8 cellular contexts compared by ENCODE assay signal in genomic region chr17:72719582-72720493, GRCh38.
DNase-seq lines count a peak whose midpoint lies in the region; ATAC-seq and TF ChIP-seq lines count a peak whose summit lies in the region.

No MANE protein-coding gene starts in this region.

- intact Hi-C loops in activated CD4-positive, alpha-beta T cell treated with anti-CD3 and anti-CD28 coated beads, Interleukin-2, amount 10 ng/mL, durations not matched to agents 24 days and 14 days (cut with micrococcal nuclease): loop anchor here (1.0 kb wide), 1 partner anchor 10 kb away; no protein-coding TSS in a partner anchor
- intact Hi-C loops in testis (cut with DNase I; ENCODE audit: low total_unique reads): no loop called here

- H3K27ac Mint-ChIP-seq in activated CD4-positive, alpha-beta T cell treated with anti-CD3 and anti-CD28 coated beads, Interleukin-2, amount 10 ng/mL, durations not matched to agents 24 days and 14 days: peak overlapping the region; percentile 88
- peak overlapping the region; percentile 89 for H3K27ac Mint-ChIP-seq in stimulated activated effector memory CD8-positive, alpha-beta T cell treated with anti-CD3 and anti-CD28 coated beads, Interleukin-12 subunit alpha, Interleukin-12 subunit beta, amount 100 ng/mL, for 72 hours

- H3K9me3 Mint-ChIP-seq in activated CD4-positive, alpha-beta T cell treated with anti-CD3 and anti-CD28 coated beads, Interleukin-2, amount 10 ng/mL, durations not matched to agents 24 days and 14 days: no peaks in the 10 kb centered on the region
- H3K9me3 Mint-ChIP-seq in stimulated activated effector memory CD8-positive, alpha-beta T cell treated with anti-CD3 and anti-CD28 coated beads, Interleukin-12 subunit alpha, Interleukin-12 subunit beta, amount 100 ng/mL, for 72 hours: no peaks in the 10 kb centered on the region

- H3K9me3 ChIP-seq in BE2C (no peaks in the 10 kb centered on the region), testis (no peaks in the 10 kb centered on the region)

- H3K27me3 ChIP-seq in BE2C (no peaks in the 10 kb centered on the region), testis (no peaks in the 10 kb centered on the region)

- WGBS in testis, 2 donors: 72 to 79% methylated on average over 21 to 24 of the region's 25 CpGs

- no peak overlapping the region for H3K27ac ChIP-seq in testis

- no peak for TF ChIP-seq POLR2A in testis (IDR thresholded peaks at IDR 0.05)

- peaks cover 45% of the 10 kb centered on the region for H3K4me1 Mint-ChIP-seq in activated CD4-positive, alpha-beta T cell treated with anti-CD3 and anti-CD28 coated beads, Interleukin-2, amount 10 ng/mL, durations not matched to agents 24 days and 14 days
- peaks cover 16% of the 10 kb centered on the region for H3K4me1 Mint-ChIP-seq in stimulated activated effector memory CD8-positive, alpha-beta T cell treated with anti-CD3 and anti-CD28 coated beads, Interleukin-12 subunit alpha, Interleukin-12 subunit beta, amount 100 ng/mL, for 72 hours

- H3K4me3 ChIP-seq in fibroblast of villous mesenchyme (ENCODE audit: low read depth, low read length) (no peak overlapping the region), BE2C (ENCODE audit: low read depth, low read length) (no peak overlapping the region), testis (no peak overlapping the region)

- H3K36me3 Mint-ChIP-seq in activated CD4-positive, alpha-beta T cell treated with anti-CD3 and anti-CD28 coated beads, Interleukin-2, amount 10 ng/mL, durations not matched to agents 24 days and 14 days (ENCODE audit: low read depth): peaks cover 8% of the 10 kb centered on the region
- peaks cover 12% of the 10 kb centered on the region for H3K36me3 Mint-ChIP-seq in stimulated activated effector memory CD8-positive, alpha-beta T cell treated with anti-CD3 and anti-CD28 coated beads, Interleukin-12 subunit alpha, Interleukin-12 subunit beta, amount 100 ng/mL, for 72 hours

- peak; percentile 53 for ATAC-seq in HG03342 (IDR thresholded peaks at IDR 0.05; ENCODE audit: unreplicated experiment)
- ATAC-seq in stimulated activated effector memory CD8-positive, alpha-beta T cell treated with anti-CD3 and anti-CD28 coated beads, Interleukin-12 subunit alpha, Interleukin-12 subunit beta, amount 100 ng/mL, for 72 hours: peak; percentile 89

- TF ChIP-seq CTCF in fibroblast of villous mesenchyme (IDR thresholded peaks at IDR 0.05; ENCODE audit: insufficient read depth, low read depth, low read length) (no peak), BE2C (IDR thresholded peaks at IDR 0.05; ENCODE audit: low read depth, low read length) (no peak), testis (IDR thresholded peaks at IDR 0.05) (no peak)

- peak; percentile 90 for DNase-seq in activated CD4-positive, alpha-beta T cell treated with anti-CD3 and anti-CD28 coated beads, Interleukin-2, amount 10 ng/mL, durations not matched to agents 24 days and 14 days
- DNase-seq in fibroblast of villous mesenchyme (ENCODE audit: low read depth) (peak; percentile 24), BE2C (no peak), DMS153 treated with DMSO at 0.1 percent for 48 hours (lab: John Stamatoyannopoulos, UW; ENCODE audit: unreplicated experiment) (no peak), NCI-H2196 (lab: John Stamatoyannopoulos, UW; ENCODE audit: unreplicated experiment) (no peak), testis (no peak)
- peak; percentile 25 to 71 for DNase-seq in stimulated activated effector memory CD8-positive, alpha-beta T cell treated with anti-CD3 and anti-CD28 coated beads, Interleukin-12 subunit alpha, Interleukin-12 subunit beta, amount 100 ng/mL, for 72 hours (ENCODE audit: low spot score in 2 of 2)

- H3K4me1 ChIP-seq in BE2C (no peaks in the 10 kb centered on the region; the same call in none of the 2 replicates), testis (no peaks in the 10 kb centered on the region)

- peak overlapping the region; percentile 79 for H3K4me3 Mint-ChIP-seq in activated CD4-positive, alpha-beta T cell treated with anti-CD3 and anti-CD28 coated beads, Interleukin-2, amount 10 ng/mL, durations not matched to agents 24 days and 14 days
- H3K4me3 Mint-ChIP-seq in stimulated activated effector memory CD8-positive, alpha-beta T cell treated with anti-CD3 and anti-CD28 coated beads, Interleukin-12 subunit alpha, Interleukin-12 subunit beta, amount 100 ng/mL, for 72 hours: peak overlapping the region; percentile 70

- H3K36me3 ChIP-seq in BE2C (no peaks in the 10 kb centered on the region; the same call in 1 of the 2 replicates), testis (ENCODE audit: low read depth, missing control alignments) (no peaks in the 10 kb centered on the region)

- H3K27me3 Mint-ChIP-seq in activated CD4-positive, alpha-beta T cell treated with anti-CD3 and anti-CD28 coated beads, Interleukin-2, amount 10 ng/mL, durations not matched to agents 24 days and 14 days: no peaks in the 10 kb centered on the region

Comparison
In these comparisons a context has a peak if more than half of its experiments do, and no peak if none do; other contexts are left out.
1. DNase-seq: peak in activated CD4-positive, alpha-beta T cell treated with anti-CD3 and anti-CD28 coated beads, Interleukin-2, amount 10 ng/mL, durations not matched to agents 24 days and 14 days (single experiment), fibroblast of villous mesenchyme (single experiment) and stimulated activated effector memory CD8-positive, alpha-beta T cell treated with anti-CD3 and anti-CD28 coated beads, Interleukin-12 subunit alpha, Interleukin-12 subunit beta, amount 100 ng/mL, for 72 hours (2 of 2); none in BE2C (single experiment), DMS153 treated with DMSO at 0.1 percent for 48 hours (single experiment), NCI-H2196 (single experiment) and testis (single experiment).